8 cellular contexts compared by ENCODE assay signal in the genomic region with DNA sequence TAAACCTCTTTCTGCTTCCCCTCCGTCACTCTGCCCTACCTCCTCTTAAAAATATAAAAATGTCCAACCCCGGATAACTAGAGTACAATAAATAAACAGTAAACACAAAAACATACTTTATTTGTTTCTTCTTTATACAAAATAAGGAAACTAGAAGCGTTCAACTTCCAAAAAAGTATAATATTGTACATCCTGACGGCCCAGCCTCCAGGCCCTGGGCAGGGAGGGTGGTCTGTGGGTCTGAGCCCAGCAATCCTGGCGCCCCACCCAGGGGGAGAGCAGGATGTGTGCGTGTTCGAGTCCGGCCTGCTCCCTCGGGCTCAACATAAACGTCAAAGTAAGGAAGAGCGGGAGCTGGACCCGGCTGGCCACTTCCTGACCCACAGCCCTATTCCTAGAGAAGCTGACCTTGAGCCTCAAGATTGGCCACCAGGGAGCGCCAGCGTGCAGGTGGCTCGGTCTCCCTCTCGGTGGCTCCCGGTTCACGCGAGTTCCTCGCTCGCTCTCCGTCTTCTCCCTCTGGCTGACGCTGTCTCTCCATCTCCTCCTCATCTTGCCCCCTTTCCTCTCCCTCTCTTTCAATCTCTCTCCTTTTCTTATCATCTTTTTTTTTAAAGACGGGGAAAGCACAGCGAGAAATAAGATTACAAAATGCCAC. TPM values are rescaled to one million over a fixed set of nuclear protein-coding genes. Genes with fewer than 3 reads are reported as not detected.
DNase-seq lines count a peak whose midpoint lies in the region; ATAC-seq and TF ChIP-seq lines count a peak whose summit lies in the region.

No MANE protein-coding gene starts in this region.

- H3K36me3 ChIP-seq in CD8-positive, alpha-beta memory T cell (ENCODE audit: insufficient read depth, low read length): no peaks in the 10 kb centered on the region
- no peaks in the 10 kb centered on the region for H3K36me3 ChIP-seq in NT2/D1 (ENCODE audit: insufficient read depth, insufficient read length, low read length)

- H3K27me3 ChIP-seq in CD8-positive, alpha-beta memory T cell (ENCODE audit: insufficient read depth, low read length, poor library complexity, severe bottlenecking): peaks cover 27% of the 10 kb centered on the region
- H3K27me3 ChIP-seq in NT2/D1 (ENCODE audit: insufficient read depth, insufficient read length): peaks cover 93% of the 10 kb centered on the region

- peak overlapping the region; percentile 74 for H3K9ac ChIP-seq in NT2/D1 (ENCODE audit: insufficient read length, low read depth)

- H3K27ac Mint-ChIP-seq in CD8-positive, alpha-beta memory T cell: peak overlapping the region in 1 of 8 donors; percentile 58
- peak overlapping the region in 2 of 6 donors; percentile 44 to 65 for H3K27ac Mint-ChIP-seq in naive B cell
- no peak overlapping the region for H3K27ac Mint-ChIP-seq in stimulated activated effector memory CD8-positive, alpha-beta T cell treated with anti-CD3 and anti-CD28 coated beads, Interleukin-12 subunit alpha, Interleukin-12 subunit beta, amount 100 ng/mL, for 72 hours

- no peaks in the 10 kb centered on the region for H3K9me3 ChIP-seq in CD8-positive, alpha-beta memory T cell (ENCODE audit: low read length)
- H3K9me3 ChIP-seq in NT2/D1 (ENCODE audit: insufficient read depth, low read length): no peaks in the 10 kb centered on the region

- H3K9me3 Mint-ChIP-seq in CD8-positive, alpha-beta memory T cell: peaks cover 0 to 6% (median 0%) of the 10 kb centered on the region in 5 donors
- H3K9me3 Mint-ChIP-seq in naive B cell: peaks cover 0 to 12% (median 4%) of the 10 kb centered on the region in 7 donors
- no peaks in the 10 kb centered on the region for H3K9me3 Mint-ChIP-seq in stimulated activated effector memory CD8-positive, alpha-beta T cell treated with anti-CD3 and anti-CD28 coated beads, Interleukin-12 subunit alpha, Interleukin-12 subunit beta, amount 100 ng/mL, for 72 hours

- peak overlapping the region; percentile 66 to 93 (median 87) for H3K4me3 Mint-ChIP-seq in CD8-positive, alpha-beta memory T cell
- peak overlapping the region; percentile 66 to 95 (median 88) for H3K4me3 Mint-ChIP-seq in naive B cell
- peak overlapping the region; percentile 63 for H3K4me3 Mint-ChIP-seq in stimulated activated effector memory CD8-positive, alpha-beta T cell treated with anti-CD3 and anti-CD28 coated beads, Interleukin-12 subunit alpha, Interleukin-12 subunit beta, amount 100 ng/mL, for 72 hours

- POLR2A ChIA-PET in CD8-positive, alpha-beta memory T cell (lab: Charles Lee): no interaction called here

- ATAC-seq in naive B cell (ENCODE audit: low read depth in 2 of 2) (peak; percentile 61 to 64), HG03460 (IDR thresholded peaks at IDR 0.05; ENCODE audit: unreplicated experiment) (no peak)
- ATAC-seq in stimulated activated effector memory CD8-positive, alpha-beta T cell treated with anti-CD3 and anti-CD28 coated beads, Interleukin-12 subunit alpha, Interleukin-12 subunit beta, amount 100 ng/mL, for 72 hours: peak; percentile 72

- peaks cover 0 to 3% (median 0%) of the 10 kb centered on the region in 3 donors for H3K36me3 Mint-ChIP-seq in CD8-positive, alpha-beta memory T cell
- peaks cover 9 to 17% of the 10 kb centered on the region in 2 donors for H3K36me3 Mint-ChIP-seq in naive B cell
- peaks cover 12% of the 10 kb centered on the region for H3K36me3 Mint-ChIP-seq in stimulated activated effector memory CD8-positive, alpha-beta T cell treated with anti-CD3 and anti-CD28 coated beads, Interleukin-12 subunit alpha, Interleukin-12 subunit beta, amount 100 ng/mL, for 72 hours

- H3K4me1 ChIP-seq in CD8-positive, alpha-beta memory T cell (ENCODE audit: insufficient read depth, low read length): peaks cover 13% of the 10 kb centered on the region
- peaks cover 22% of the 10 kb centered on the region for H3K4me1 ChIP-seq in NT2/D1 (ENCODE audit: insufficient read depth, insufficient read length)

- CTCF ChIA-PET in CD8-positive, alpha-beta memory T cell (lab: Charles Lee): interaction anchor here (0.6 to 1.7 kb wide), 3 partner anchors 10 to 19 kb away, joined by 3 to 5 read pairs (median 3); no protein-coding TSS in a partner anchor

- peaks cover 22 to 36% (median 22%) of the 10 kb centered on the region in 3 donors for H3K4me1 Mint-ChIP-seq in CD8-positive, alpha-beta memory T cell
- peaks cover 25 to 34% (median 30%) of the 10 kb centered on the region in 3 donors for H3K4me1 Mint-ChIP-seq in naive B cell
- H3K4me1 Mint-ChIP-seq in stimulated activated effector memory CD8-positive, alpha-beta T cell treated with anti-CD3 and anti-CD28 coated beads, Interleukin-12 subunit alpha, Interleukin-12 subunit beta, amount 100 ng/mL, for 72 hours: peaks cover 32% of the 10 kb centered on the region

- H3K27me3 Mint-ChIP-seq in CD8-positive, alpha-beta memory T cell: peaks cover 51 to 77% of the 10 kb centered on the region in 2 donors
- peaks cover 68 to 90% (median 88%) of the 10 kb centered on the region in 3 donors for H3K27me3 Mint-ChIP-seq in naive B cell

- no peak for TF ChIP-seq POLR2A in erythroblast (IDR thresholded peaks at IDR 0.05; ENCODE audit: low read length)

- DNase-seq in CD8-positive, alpha-beta memory T cell: peak; percentile 39 to 71 (median 44)
- DNase-seq in HPDE6-E6E7 (ENCODE audit: extremely low spot score) (peak; percentile 51), NT2/D1 (ENCODE audit: low read depth, low spot score) (no peak), erythroblast (lab: John Stamatoyannopoulos, UW) (peak; percentile 66 to 81), naive B cell (peak; percentile 53)
- DNase-seq in activated CD8-positive, alpha-beta memory T cell treated with anti-CD3 and anti-CD28 coated beads, Interleukin-2, amount 50 U/mL, for 48 hours: peak; percentile 88
- peak; percentile 69 to 87 for DNase-seq in stimulated activated effector memory CD8-positive, alpha-beta T cell treated with anti-CD3 and anti-CD28 coated beads, Interleukin-12 subunit alpha, Interleukin-12 subunit beta, amount 100 ng/mL, for 72 hours (ENCODE audit: low spot score in 2 of 2)

- no peak overlapping the region for H3K4me3 ChIP-seq in CD8-positive, alpha-beta memory T cell (ENCODE audit: low read length)
- peak overlapping the region; percentile 13 for H3K4me3 ChIP-seq in NT2/D1 (ENCODE audit: insufficient read length, low read depth)

- H3K27ac ChIP-seq in CD8-positive, alpha-beta memory T cell (ENCODE audit: low read depth, low read length): no peak overlapping the region

RNA-seq across cellular contexts. Expression of a gene that starts 9.4 kb away (rescaled TPM):
- not detected for total RNA-seq in CD8-positive, alpha-beta memory T cell
- polyA plus RNA-seq in CD8-positive, alpha-beta memory T cell: not detected
- not detected for polyA plus RNA-seq in naive B cell (ENCODE audit: low read depth in 6 of 6)

RNA-seq across cellular contexts. Expression of a gene that starts 40.1 kb away (rescaled TPM):
- under 1 TPM; 0.20 to 0.24 TPM for total RNA-seq in CD8-positive, alpha-beta memory T cell
- polyA plus RNA-seq in CD8-positive, alpha-beta memory T cell: not detected
- under 1 TPM in 2 of 6 donors, not detected in 4; 0.27 to 0.68 TPM for polyA plus RNA-seq in naive B cell (ENCODE audit: low read depth in 6 of 6)

RNA-seq across cellular contexts. Expression of a gene that starts 58.6 kb away (rescaled TPM):
- under 1 TPM; 0.18 to 0.20 TPM for total RNA-seq in CD8-positive, alpha-beta memory T cell
- polyA plus RNA-seq in CD8-positive, alpha-beta memory T cell: not detected
- not detected for polyA plus RNA-seq in naive B cell (ENCODE audit: low read depth in 6 of 6)
